ENCODE assay signal across 2 cellular contexts in genomic region chr11:126226334-126227084, GRCh38.
A peak's percentile ranks its signal among the peaks of the same experiment; 100 is the strongest.
TF ChIP-seq lines count a peak whose summit lies in the region.

No MANE protein-coding gene starts in this region.

TF ChIP-seq in HepG2, 621 proteins besides CTCF, POLR2A, EP300 and RAD21:
- TF ChIP-seq ZSCAN22 (CRISPR knock-in tag; IDR thresholded peaks at IDR 0.05) (peak; percentile 53; the same call in 1 of the 2 replicates), ZNF883 (CRISPR knock-in tag; IDR thresholded peaks at IDR 0.05; ENCODE audit: not compliant biosample characterization) (no peak)

TF ChIP-seq in IMR-90, 13 proteins besides CTCF, POLR2A, EP300 and RAD21:
- TF ChIP-seq NFE2L2 (IDR thresholded peaks at IDR 0.05; ENCODE audit: low read depth, low read length) (no peak), FOS (IDR thresholded peaks at IDR 0.05; ENCODE audit: low read depth, low read length) (no peak), RFX5 (IDR thresholded peaks at IDR 0.05; ENCODE audit: low read depth, low read length) (no peak), CEBPB (IDR thresholded peaks at IDR 0.05; ENCODE audit: low read depth, low read length) (no peak), MAFK (IDR thresholded peaks at IDR 0.05; ENCODE audit: low read depth, low read length) (no peak), RCOR1 (IDR thresholded peaks at IDR 0.05; ENCODE audit: insufficient replicate concordance, low read length) (no peak), MXI1 (IDR thresholded peaks at IDR 0.05; ENCODE audit: borderline replicate concordance, low read depth, low read length) (no peak), CHD1 (IDR thresholded peaks at IDR 0.05; ENCODE audit: low read depth, low read length) (no peak), SMC3 (IDR thresholded peaks at IDR 0.05; ENCODE audit: low read depth, low read length) (no peak), ELK1 (IDR thresholded peaks at IDR 0.05; ENCODE audit: borderline replicate concordance, low read depth, low read length) (no peak), BHLHE40 (IDR thresholded peaks at IDR 0.05; ENCODE audit: low read depth, low read length) (no peak), MAZ (IDR thresholded peaks at IDR 0.05; ENCODE audit: borderline replicate concordance, low read depth, low read length) (no peak)
